2 cellular contexts compared by ENCODE assay signal in genomic region chr14:36580141-36580855, GRCh38.
TF ChIP-seq lines count a peak whose summit lies in the region.

No MANE protein-coding gene starts in this region.

TF ChIP-seq in HepG2, 621 proteins besides CTCF, POLR2A, EP300 and RAD21:
- 0 out of 2 replicates have a peak, but pooled peaks have one; percentile 11 for TF ChIP-seq PCBP1 (IDR thresholded peaks at IDR 0.05; ENCODE audit: borderline replicate concordance, low read depth, low read length)
- no peak for TF ChIP-seq ZNF546 (CRISPR knock-in tag; conservative IDR thresholded peaks at IDR 0.05)
- no peak for TF ChIP-seq ZNF234 (CRISPR knock-in tag; conservative IDR thresholded peaks at IDR 0.05)
- no peak for TF ChIP-seq SP1 (IDR thresholded peaks at IDR 0.05)
- no peak for TF ChIP-seq SP1 (CRISPR knock-in tag; IDR thresholded peaks at IDR 0.05)
- TF ChIP-seq HES4 (CRISPR knock-in tag; IDR thresholded peaks at IDR 0.05; ENCODE audit: borderline replicate concordance) = no peak
- TF ChIP-seq, protein P1, sequence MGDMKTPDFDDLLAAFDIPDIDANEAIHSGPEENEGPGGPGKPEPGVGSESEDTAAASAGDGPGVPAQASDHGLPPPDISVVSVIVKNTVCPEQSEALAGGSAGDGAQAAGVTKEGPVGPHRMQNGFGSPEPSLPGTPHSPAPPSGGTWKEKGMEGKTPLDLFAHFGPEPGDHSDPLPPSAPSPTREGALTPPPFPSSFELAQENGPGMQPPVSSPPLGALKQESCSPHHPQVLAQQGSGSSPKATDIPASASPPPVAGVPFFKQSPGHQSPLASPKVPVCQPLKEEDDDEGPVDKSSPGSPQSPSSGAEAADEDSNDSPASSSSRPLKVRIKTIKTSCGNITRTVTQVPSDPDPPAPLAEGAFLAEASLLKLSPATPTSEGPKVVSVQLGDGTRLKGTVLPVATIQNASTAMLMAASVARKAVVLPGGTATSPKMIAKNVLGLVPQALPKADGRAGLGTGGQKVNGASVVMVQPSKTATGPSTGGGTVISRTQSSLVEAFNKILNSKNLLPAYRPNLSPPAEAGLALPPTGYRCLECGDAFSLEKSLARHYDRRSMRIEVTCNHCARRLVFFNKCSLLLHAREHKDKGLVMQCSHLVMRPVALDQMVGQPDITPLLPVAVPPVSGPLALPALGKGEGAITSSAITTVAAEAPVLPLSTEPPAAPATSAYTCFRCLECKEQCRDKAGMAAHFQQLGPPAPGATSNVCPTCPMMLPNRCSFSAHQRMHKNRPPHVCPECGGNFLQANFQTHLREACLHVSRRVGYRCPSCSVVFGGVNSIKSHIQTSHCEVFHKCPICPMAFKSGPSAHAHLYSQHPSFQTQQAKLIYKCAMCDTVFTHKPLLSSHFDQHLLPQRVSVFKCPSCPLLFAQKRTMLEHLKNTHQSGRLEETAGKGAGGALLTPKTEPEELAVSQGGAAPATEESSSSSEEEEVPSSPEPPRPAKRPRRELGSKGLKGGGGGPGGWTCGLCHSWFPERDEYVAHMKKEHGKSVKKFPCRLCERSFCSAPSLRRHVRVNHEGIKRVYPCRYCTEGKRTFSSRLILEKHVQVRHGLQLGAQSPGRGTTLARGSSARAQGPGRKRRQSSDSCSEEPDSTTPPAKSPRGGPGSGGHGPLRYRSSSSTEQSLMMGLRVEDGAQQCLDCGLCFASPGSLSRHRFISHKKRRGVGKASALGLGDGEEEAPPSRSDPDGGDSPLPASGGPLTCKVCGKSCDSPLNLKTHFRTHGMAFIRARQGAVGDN (CRISPR knock-in tag; IDR thresholded peaks at IDR 0.05) = peak; percentile 23; the same call in 1 of the 2 replicates
- TF ChIP-seq, protein P2, sequence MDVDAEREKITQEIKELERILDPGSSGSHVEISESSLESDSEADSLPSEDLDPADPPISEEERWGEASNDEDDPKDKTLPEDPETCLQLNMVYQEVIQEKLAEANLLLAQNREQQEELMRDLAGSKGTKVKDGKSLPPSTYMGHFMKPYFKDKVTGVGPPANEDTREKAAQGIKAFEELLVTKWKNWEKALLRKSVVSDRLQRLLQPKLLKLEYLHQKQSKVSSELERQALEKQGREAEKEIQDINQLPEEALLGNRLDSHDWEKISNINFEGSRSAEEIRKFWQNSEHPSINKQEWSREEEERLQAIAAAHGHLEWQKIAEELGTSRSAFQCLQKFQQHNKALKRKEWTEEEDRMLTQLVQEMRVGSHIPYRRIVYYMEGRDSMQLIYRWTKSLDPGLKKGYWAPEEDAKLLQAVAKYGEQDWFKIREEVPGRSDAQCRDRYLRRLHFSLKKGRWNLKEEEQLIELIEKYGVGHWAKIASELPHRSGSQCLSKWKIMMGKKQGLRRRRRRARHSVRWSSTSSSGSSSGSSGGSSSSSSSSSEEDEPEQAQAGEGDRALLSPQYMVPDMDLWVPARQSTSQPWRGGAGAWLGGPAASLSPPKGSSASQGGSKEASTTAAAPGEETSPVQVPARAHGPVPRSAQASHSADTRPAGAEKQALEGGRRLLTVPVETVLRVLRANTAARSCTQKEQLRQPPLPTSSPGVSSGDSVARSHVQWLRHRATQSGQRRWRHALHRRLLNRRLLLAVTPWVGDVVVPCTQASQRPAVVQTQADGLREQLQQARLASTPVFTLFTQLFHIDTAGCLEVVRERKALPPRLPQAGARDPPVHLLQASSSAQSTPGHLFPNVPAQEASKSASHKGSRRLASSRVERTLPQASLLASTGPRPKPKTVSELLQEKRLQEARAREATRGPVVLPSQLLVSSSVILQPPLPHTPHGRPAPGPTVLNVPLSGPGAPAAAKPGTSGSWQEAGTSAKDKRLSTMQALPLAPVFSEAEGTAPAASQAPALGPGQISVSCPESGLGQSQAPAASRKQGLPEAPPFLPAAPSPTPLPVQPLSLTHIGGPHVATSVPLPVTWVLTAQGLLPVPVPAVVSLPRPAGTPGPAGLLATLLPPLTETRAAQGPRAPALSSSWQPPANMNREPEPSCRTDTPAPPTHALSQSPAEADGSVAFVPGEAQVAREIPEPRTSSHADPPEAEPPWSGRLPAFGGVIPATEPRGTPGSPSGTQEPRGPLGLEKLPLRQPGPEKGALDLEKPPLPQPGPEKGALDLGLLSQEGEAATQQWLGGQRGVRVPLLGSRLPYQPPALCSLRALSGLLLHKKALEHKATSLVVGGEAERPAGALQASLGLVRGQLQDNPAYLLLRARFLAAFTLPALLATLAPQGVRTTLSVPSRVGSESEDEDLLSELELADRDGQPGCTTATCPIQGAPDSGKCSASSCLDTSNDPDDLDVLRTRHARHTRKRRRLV (CRISPR knock-in tag; IDR thresholded peaks at IDR 0.05) = no peak
- TF ChIP-seq ISL2 (CRISPR knock-in tag; IDR thresholded peaks at IDR 0.05) = no peak
- TF ChIP-seq LCORL (IDR thresholded peaks at IDR 0.05) = no peak
- no peak for TF ChIP-seq LCORL (CRISPR knock-in tag; IDR thresholded peaks at IDR 0.05)
- TF ChIP-seq ZKSCAN8 (CRISPR knock-in tag; IDR thresholded peaks at IDR 0.05; ENCODE audit: borderline replicate concordance) = no peak
- no peak for TF ChIP-seq EEA1 (CRISPR knock-in tag; IDR thresholded peaks at IDR 0.05; ENCODE audit: borderline replicate concordance)
- TF ChIP-seq THRA (CRISPR knock-in tag; IDR thresholded peaks at IDR 0.05; ENCODE audit: borderline replicate concordance) = no peak
- TF ChIP-seq PHF21A (CRISPR knock-in tag; IDR thresholded peaks at IDR 0.05) = no peak

TF ChIP-seq in endothelial cell of umbilical vein, 7 proteins besides CTCF, POLR2A, EP300 and RAD21:
- TF ChIP-seq GATA2 (IDR thresholded peaks at IDR 0.05; ENCODE audit: insufficient read depth, insufficient read length, low read depth, low read length) (no peak), JUN (IDR thresholded peaks at IDR 0.05; ENCODE audit: borderline replicate concordance, insufficient read depth, insufficient read length, low read depth) (no peak), POLR2AphosphoS5 (IDR thresholded peaks at IDR 0.05; ENCODE audit: insufficient read depth, low read depth, low read length) (no peak), EZH2 (IDR thresholded peaks at IDR 0.05; ENCODE audit: borderline replicate concordance, low read depth, low read length, severe bottlenecking) (no peak), MYC (IDR thresholded peaks at IDR 0.05; ENCODE audit: low read depth, low read length) (no peak), MAX (IDR thresholded peaks at IDR 0.05; ENCODE audit: insufficient read depth, insufficient read length) (no peak)
